In the genomic region with DNA sequence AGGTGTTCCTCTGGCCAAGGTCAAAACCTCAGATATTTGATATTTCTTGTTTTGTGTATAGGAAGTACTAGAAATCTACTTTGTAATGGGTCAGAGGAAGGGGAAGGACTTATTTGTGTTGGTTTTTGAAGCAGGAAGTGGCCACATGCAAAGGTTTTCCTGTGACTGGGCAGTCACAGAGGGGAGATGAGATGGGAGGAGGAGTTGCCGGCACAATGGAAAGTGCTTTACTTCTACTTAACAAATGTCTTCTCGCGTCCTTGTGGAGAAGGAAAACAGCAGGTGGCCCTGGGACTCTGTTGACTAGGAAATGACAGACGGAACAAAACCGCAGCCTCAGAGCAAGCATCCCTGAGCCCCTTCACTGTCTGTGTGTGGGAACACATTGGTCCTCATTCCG, we compare ENCODE assay signal across 20 cellular contexts. TPM values are rescaled to one million over a fixed set of nuclear protein-coding genes. Genes with fewer than 3 reads are reported as not detected.
DNase-seq lines count a peak whose midpoint lies in the region; TF ChIP-seq lines count a peak whose summit lies in the region.
"Had no signal": no experiment of that assay in that cellular context is flagged by ENCODE, and none has a peak within 500 bp of the region (broad histone marks: within the 10 kb centered on the region; RNA-seq: fewer than 3 reads in every experiment).

No MANE protein-coding gene starts in this region.

- no peak overlapping the region for H3K4me3 ChIP-seq in HUES64 (ENCODE audit: low read length)
- no peak overlapping the region for H3K4me3 ChIP-seq in endodermal cell (ENCODE audit: low read length)
- H3K4me3 ChIP-seq: A549, lung, vagina had no signal

- TF ChIP-seq CTCF in endodermal cell (conservative IDR thresholded peaks at IDR 0.05), result no peak
- TF ChIP-seq CTCF in nephron (IDR thresholded peaks at IDR 0.05; ENCODE audit: unreplicated experiment in 3 of 3), result no peak

- H3K27ac ChIP-seq in HUES64 (ENCODE audit: low read depth, low read length) (peak overlapping the region; percentile 18; the same call in 1 of the 2 replicates), endodermal cell (ENCODE audit: low read depth, low read length) (no peak overlapping the region)
- H3K27ac ChIP-seq: A549, foreskin keratinocyte, vagina had no signal

- H3K4me1 Mint-ChIP-seq in endodermal cell (peaks cover 9% of the 10 kb centered on the region), nephron (peaks cover 7% of the 10 kb centered on the region)
- H3K4me1 Mint-ChIP-seq: CD8-positive, alpha-beta memory T cell had no signal

- H3K9me3 Mint-ChIP-seq in endodermal cell, result peaks cover 75% of the 10 kb centered on the region
- H3K9me3 Mint-ChIP-seq in nephron, result no peaks in the 10 kb centered on the region

- H3K36me3 ChIP-seq in HUES64 (ENCODE audit: insufficient read depth, low read length), result no peaks in the 10 kb centered on the region
- H3K36me3 ChIP-seq in endodermal cell (ENCODE audit: control insufficient read depth, insufficient read depth, low read length), result no peaks in the 10 kb centered on the region
- H3K36me3 ChIP-seq: vagina had no signal

- no peak overlapping the region for H3K9ac ChIP-seq in HUES64 (ENCODE audit: low read depth, low read length)
- no peak overlapping the region for H3K9ac ChIP-seq in endodermal cell (ENCODE audit: extremely low read depth, low read length, poor library complexity, severe bottlenecking)

- H3K27me3 ChIP-seq in HUES64 (ENCODE audit: insufficient read depth, low read length) (no peaks in the 10 kb centered on the region), endodermal cell (ENCODE audit: control insufficient read depth, insufficient read depth, low read length, poor library complexity, severe bottlenecking) (no peaks in the 10 kb centered on the region)
- H3K27me3 ChIP-seq: foreskin keratinocyte, vagina had no signal

- H3K27ac Mint-ChIP-seq in endodermal cell (no peak overlapping the region), nephron (peak overlapping the region; percentile 13 to 30 (median 23))
- H3K27ac Mint-ChIP-seq: CD8-positive, alpha-beta memory T cell had no signal

- H3K4me1 ChIP-seq in HUES64 (ENCODE audit: insufficient read depth, low read length), result peaks cover 9% of the 10 kb centered on the region
- no peaks in the 10 kb centered on the region for H3K4me1 ChIP-seq in endodermal cell (ENCODE audit: control insufficient read depth, insufficient read depth, low read length)
- H3K4me1 ChIP-seq: vagina had no signal

- no peaks in the 10 kb centered on the region for H3K9me3 ChIP-seq in HUES64 (ENCODE audit: insufficient read depth, low read depth, low read length)
- no peaks in the 10 kb centered on the region for H3K9me3 ChIP-seq in endodermal cell (ENCODE audit: control insufficient read depth, low read length)
- H3K9me3 ChIP-seq: A549, vagina had no signal

- H3K4me3 Mint-ChIP-seq in endodermal cell, result no peak overlapping the region
- H3K4me3 Mint-ChIP-seq in nephron, result no peak overlapping the region
- H3K4me3 Mint-ChIP-seq: CD8-positive, alpha-beta memory T cell; stimulated activated naive CD8-positive, alpha-beta T cell treated with anti-CD3 and anti-CD28 coated beads, Interleukin-15, amount 100 ng/mL, for 72 hours had no signal

- peaks cover 6% of the 10 kb centered on the region for H3K36me3 Mint-ChIP-seq in endodermal cell (ENCODE audit: low read depth)
- H3K36me3 Mint-ChIP-seq in nephron (ENCODE audit: low read depth), result peaks cover 4% of the 10 kb centered on the region

- DNase-seq in NCI-H2029 (lab: John Stamatoyannopoulos, UW) (peak; percentile 4), NCI-H2029 treated with DMSO at 0.1 percent for 48 hours (lab: John Stamatoyannopoulos, UW) (no peak), endodermal cell (peak; percentile 73), inferior parietal cortex (ENCODE audit: extremely low spot score) (no peak), NCI-H1048 (lab: John Stamatoyannopoulos, UW) (no peak)
- DNase-seq in activated effector memory CD4-positive, alpha-beta T cell treated with Interleukin-2 at 50 U/mL for 16 hours, result no peak
- DNase-seq: activated CD8-positive, alpha-beta memory T cell treated with anti-CD3 and anti-CD28 coated beads, Interleukin-2, amount 50 U/mL, for 4 hours; activated gamma-delta T cell treated with Interleukin-2 at 50 U/mL for 16 hours; CD8-positive, alpha-beta memory T cell; foreskin keratinocyte; NCI-H1092 treated with DMSO at 0.1 percent for 48 hours; NCI-H2171 treated with DMSO at 0.1 percent for 48 hours; Right ventricle myocardium superior; stimulated activated naive CD8-positive, alpha-beta T cell treated with anti-CD3 and anti-CD28 coated beads, Interleukin-15, amount 100 ng/mL, for 72 hours had no signal

- H3K27me3 Mint-ChIP-seq in endodermal cell (ENCODE audit: insufficient read depth), result no peaks in the 10 kb centered on the region
- H3K27me3 Mint-ChIP-seq in nephron (ENCODE audit: low read depth), result no peaks in the 10 kb centered on the region

- WGBS in HUES64, result 16% methylated on average over 5 of the region's 6 CpGs
- 37 to 80% methylated on average over 1 to 5 of the region's 6 CpGs for WGBS in endodermal cell (ENCODE audit: insufficient coverage in 1 of 2, insufficient read length in 1 of 2), 2 experiments

RNA-seq across cellular contexts. Expression of a gene that starts 46.6 kb away (rescaled TPM):
- polyA plus RNA-seq in HUES64 (2013, experiment 1 of 2), result 7.4 TPM
- polyA plus RNA-seq in HUES64 (2013, experiment 2 of 2), result 7.7 TPM
- total RNA-seq in endodermal cell, result 10 to 100 TPM; 14.4 to 15.4 TPM
- 11.5 TPM for polyA plus RNA-seq in endodermal cell (2013, experiment 1 of 2)
- polyA plus RNA-seq in endodermal cell (2013, experiment 2 of 2), result 12.4 TPM
- total RNA-seq: CD8-positive, alpha-beta memory T cell; T-helper 1 cell treated with Interleukin-12 subunit alpha and Interleukin-12 subunit beta and Interleukin-4 antibody, amounts not matched to agents 30 ng/mL and 1 ng/mL, for 36 hours had no signal
- polyA plus RNA-seq: CD8-positive, alpha-beta memory T cell had no signal

Comparison
In these comparisons a context has a peak if more than half of its experiments do, and no peak if none do; other contexts are left out.
1. DNase-seq: peak in NCI-H2029 (single experiment) and endodermal cell (single experiment); none in NCI-H2029 treated with DMSO at 0.1 percent for 48 hours (single experiment), inferior parietal cortex (single experiment), activated effector memory CD4-positive, alpha-beta T cell treated with Interleukin-2 at 50 U/mL for 16 hours (single experiment) and NCI-H1048 (single experiment).